ENCODE assay signal across 19 cellular contexts in genomic region chr6:113291751-113292445, GRCh38.
DNase-seq lines count a peak whose midpoint lies in the region; ATAC-seq and TF ChIP-seq lines count a peak whose summit lies in the region.
"Had no signal": no experiment of that assay in that cellular context is flagged by ENCODE, and none has a peak within 500 bp of the region (broad histone marks: within the 10 kb centered on the region; RNA-seq: fewer than 3 reads in every experiment).

No MANE protein-coding gene starts in this region.

- H3K9me3 Mint-ChIP-seq in nephron = peaks cover 11% of the 10 kb centered on the region
- peaks cover 2 to 5% of the 10 kb centered on the region in 2 donors for H3K9me3 Mint-ChIP-seq in activated T-cell treated with anti-CD3 and anti-CD28 coated beads, Interleukin-2, amount 50 U/mL, for 72 hours

- H3K4me3 Mint-ChIP-seq in nephron (no peak overlapping the region), T-helper 17 cell (no peak overlapping the region)
- H3K4me3 Mint-ChIP-seq in activated T-cell treated with anti-CD3 and anti-CD28 coated beads, Interleukin-2, amount 50 U/mL, for 72 hours = no peak overlapping the region
- H3K4me3 Mint-ChIP-seq: activated CD8-positive, alpha-beta T cell treated with anti-CD3 and anti-CD28 coated beads, Interleukin-2, amount 10 ng/mL, durations not matched to agents 7 days and 5 days; activated naive CD8-positive, alpha-beta T cell treated with anti-CD3 and anti-CD28 coated beads, Interleukin-2, amount 10 ng/mL, durations not matched to agents 7 days and 5 days; H9; neural progenitor cell; WTC11 had no signal

- no peaks in the 10 kb centered on the region for H3K9me3 ChIP-seq in adipocyte (ENCODE audit: control insufficient read depth, low read length)
- no peaks in the 10 kb centered on the region for H3K9me3 ChIP-seq in T-helper 17 cell (ENCODE audit: control insufficient read depth, low read length, poor library complexity, severe bottlenecking)

- no peaks in the 10 kb centered on the region for H3K27me3 ChIP-seq in adipocyte (replicated peaks; ENCODE audit: control insufficient read depth, insufficient read depth, low read length)
- H3K27me3 ChIP-seq: neural progenitor cell had no signal

- no peak for ATAC-seq in activated T-cell treated with anti-CD3 and anti-CD28 coated beads, Interleukin-2, amount 50 U/mL, for 72 hours (replicated peaks in 1 of 2)
- no peak for ATAC-seq in HG02970 (IDR thresholded peaks at IDR 0.05; ENCODE audit: low FRiP score, unreplicated experiment)
- no peak for ATAC-seq in T-helper 17 cell
- ATAC-seq: activated CD8-positive, alpha-beta T cell treated with anti-CD3 and anti-CD28 coated beads, Interleukin-2, amount 10 ng/mL, durations not matched to agents 7 days and 5 days; right cardiac atrium; WTC11 had no signal

- H3K27me3 Mint-ChIP-seq in nephron (ENCODE audit: low read depth) = peaks cover 3% of the 10 kb centered on the region
- H3K27me3 Mint-ChIP-seq in activated T-cell treated with anti-CD3 and anti-CD28 coated beads, Interleukin-2, amount 50 U/mL, for 72 hours (ENCODE audit: low read depth) = no peaks in the 10 kb centered on the region
- peaks cover 6% of the 10 kb centered on the region for H3K27me3 Mint-ChIP-seq in T-helper 17 cell
- H3K27me3 Mint-ChIP-seq: activated naive CD8-positive, alpha-beta T cell treated with anti-CD3 and anti-CD28 coated beads, Interleukin-2, amount 10 ng/mL, durations not matched to agents 7 days and 5 days had no signal

- H3K27ac Mint-ChIP-seq in nephron = peak overlapping the region in 2 of 3 experiments; percentile 24 to 51
- no peak overlapping the region for H3K27ac Mint-ChIP-seq in activated T-cell treated with anti-CD3 and anti-CD28 coated beads, Interleukin-2, amount 50 U/mL, for 72 hours
- H3K27ac Mint-ChIP-seq in T-helper 17 cell = no peak overlapping the region
- H3K27ac Mint-ChIP-seq: activated CD8-positive, alpha-beta T cell treated with anti-CD3 and anti-CD28 coated beads, Interleukin-2, amount 10 ng/mL, durations not matched to agents 7 days and 5 days; activated naive CD8-positive, alpha-beta T cell treated with anti-CD3 and anti-CD28 coated beads, Interleukin-2, amount 10 ng/mL, durations not matched to agents 7 days and 5 days; H9; neural progenitor cell; WTC11 had no signal

- peaks cover 23% of the 10 kb centered on the region for H3K4me1 ChIP-seq in adipocyte (ENCODE audit: control insufficient read depth, insufficient read depth, low read length)
- H3K4me1 ChIP-seq: neural progenitor cell had no signal

- H3K4me1 Mint-ChIP-seq in nephron (peaks cover 13% of the 10 kb centered on the region), T-helper 17 cell (no peaks in the 10 kb centered on the region)
- no peaks in the 10 kb centered on the region for H3K4me1 Mint-ChIP-seq in activated T-cell treated with anti-CD3 and anti-CD28 coated beads, Interleukin-2, amount 50 U/mL, for 72 hours (ENCODE audit: low read depth)
- H3K4me1 Mint-ChIP-seq: activated naive CD8-positive, alpha-beta T cell treated with anti-CD3 and anti-CD28 coated beads, Interleukin-2, amount 10 ng/mL, durations not matched to agents 7 days and 5 days; neural progenitor cell had no signal

- peak overlapping the region; percentile 57 for H3K9ac ChIP-seq in adipocyte (ENCODE audit: low read length)
- H3K9ac ChIP-seq: neural progenitor cell had no signal

- TF ChIP-seq CTCF in AG09319 (IDR thresholded peaks at IDR 0.05; ENCODE audit: low read depth, low read length) = no peak
- no peak for TF ChIP-seq CTCF in fibroblast of mammary gland (conservative IDR thresholded peaks at IDR 0.05; ENCODE audit: control insufficient read depth, insufficient read depth, low read depth, low read length)
- TF ChIP-seq CTCF in nephron (IDR thresholded peaks at IDR 0.05; ENCODE audit: unreplicated experiment in 3 of 3) = no peak

- peak; percentile 29 for DNase-seq in AG09319 (ENCODE audit: extremely low read depth, low read depth)
- peak; percentile 12 for DNase-seq in adipocyte (ENCODE audit: low read depth)
- DNase-seq in fibroblast of mammary gland (ENCODE audit: low read depth) = peak; percentile 24
- DNase-seq in activated T-cell treated with anti-CD3 and anti-CD28 coated beads, Interleukin-2, amount 50 U/mL, for 72 hours = no peak
- no peak for DNase-seq in HK-2 (ENCODE audit: unreplicated experiment)
- no peak for DNase-seq in T-helper 17 cell
- DNase-seq: activated CD8-positive, alpha-beta T cell treated with anti-CD3 and anti-CD28 coated beads, Interleukin-2, amount 10 ng/mL, durations not matched to agents 7 days and 5 days; activated naive CD8-positive, alpha-beta T cell treated with anti-CD3 and anti-CD28 coated beads, Interleukin-2, amount 10 ng/mL, durations not matched to agents 7 days and 5 days; activated T-cell treated with anti-CD3 and anti-CD28 coated beads, Interleukin-2, amount 50 U/mL, for 48 hours; cerebellar nuclear complex; glutamatergic neuron; H9; mesendoderm; NCI-H1694 had no signal

- peak overlapping the region; percentile 28 for H3K4me3 ChIP-seq in adipocyte (ENCODE audit: low read length)
- no peak overlapping the region for H3K4me3 ChIP-seq in fibroblast of mammary gland (ENCODE audit: control insufficient read depth, low read depth, low read length)
- H3K4me3 ChIP-seq: neural progenitor cell had no signal

- no peaks in the 10 kb centered on the region for H3K36me3 ChIP-seq in adipocyte (ENCODE audit: control insufficient read depth, insufficient read depth, low read length, severe bottlenecking)
- H3K36me3 ChIP-seq: neural progenitor cell had no signal

- no peaks in the 10 kb centered on the region for H3K36me3 Mint-ChIP-seq in nephron (ENCODE audit: low read depth)
- no peaks in the 10 kb centered on the region for H3K36me3 Mint-ChIP-seq in activated T-cell treated with anti-CD3 and anti-CD28 coated beads, Interleukin-2, amount 50 U/mL, for 72 hours (ENCODE audit: insufficient read depth in 2 of 2)
- H3K36me3 Mint-ChIP-seq in T-helper 17 cell (ENCODE audit: low read depth) = no peaks in the 10 kb centered on the region
- H3K36me3 Mint-ChIP-seq: activated naive CD8-positive, alpha-beta T cell treated with anti-CD3 and anti-CD28 coated beads, Interleukin-2, amount 10 ng/mL, durations not matched to agents 7 days and 5 days; neural progenitor cell; WTC11 had no signal

Comparison
In these comparisons a context has a peak if more than half of its experiments do, and no peak if none do; other contexts are left out.
1. DNase-seq: peak in AG09319 (single experiment), adipocyte (single experiment) and fibroblast of mammary gland (single experiment); none in activated T-cell treated with anti-CD3 and anti-CD28 coated beads, Interleukin-2, amount 50 U/mL, for 72 hours (0 of 2), HK-2 (single experiment) and T-helper 17 cell (0 of 3).
2. H3K27ac Mint-ChIP-seq: peak in nephron (2 of 3); none in activated T-cell treated with anti-CD3 and anti-CD28 coated beads, Interleukin-2, amount 50 U/mL, for 72 hours (single experiment) and T-helper 17 cell (single experiment).